8 cellular contexts compared by ENCODE assay signal in the genomic region with DNA sequence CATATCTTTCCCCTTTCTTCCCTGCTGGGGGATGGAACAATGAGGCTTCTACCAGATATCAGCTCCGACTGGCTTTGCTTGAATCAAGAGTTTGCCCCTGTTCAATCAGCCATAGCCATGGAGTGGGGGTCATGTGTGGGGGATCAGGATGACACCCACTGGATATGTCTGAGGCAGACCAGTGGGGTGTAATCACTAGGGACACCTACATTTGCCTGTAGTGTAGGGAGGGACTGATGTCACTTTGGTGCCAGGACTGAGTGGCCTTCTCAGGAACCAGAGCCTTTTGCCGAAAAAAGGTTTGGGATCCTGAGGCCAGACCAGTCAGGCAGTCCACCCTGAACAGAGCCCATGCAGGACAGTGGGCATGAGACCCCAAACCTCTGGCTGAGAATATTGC. TPM values are rescaled to one million over a fixed set of nuclear protein-coding genes. Genes with fewer than 3 reads are reported as not detected.
DNase-seq lines count a peak whose midpoint lies in the region; ATAC-seq, FAIRE-seq and TF ChIP-seq lines count a peak whose summit lies in the region.

No MANE protein-coding gene starts in this region.

- TF ChIP-seq CTCF in HEK293 (tag by site-specific recombination; IDR thresholded peaks at IDR 0.05) = no peak
- TF ChIP-seq CTCF in hepatocyte (IDR thresholded peaks at IDR 0.05; ENCODE audit: poor library complexity) = no peak
- no peak for TF ChIP-seq CTCF in omental fat pad (IDR thresholded peaks at IDR 0.05)

- no peaks in the 10 kb centered on the region for H3K9me3 ChIP-seq in HEK293 (ENCODE audit: control insufficient read depth, insufficient read depth, low read depth, low read length)
- no peaks in the 10 kb centered on the region for H3K9me3 ChIP-seq in hepatocyte (ENCODE audit: low read depth)
- no peaks in the 10 kb centered on the region for H3K9me3 ChIP-seq in small intestine (ENCODE audit: control insufficient read depth, low read depth)

- H3K9me2 ChIP-seq in hepatocyte (replicated peaks; ENCODE audit: insufficient read depth) = no peaks in the 10 kb centered on the region

- CTCF ChIA-PET in HEK293 (lab: Yijun Ruan, JAX) = interaction anchor here (1.2 to 3.1 kb wide), 2 partner anchors 8 to 49 kb away, joined by 3 to 21 read pairs; no protein-coding TSS in a partner anchor
- CTCF ChIA-PET in activated CD4-positive, alpha-beta memory T cell treated with anti-CD3 and anti-CD28 coated beads for 36 hours (lab: Charles Lee) = interaction anchor here (2.4 kb wide), 1 partner anchor 9 kb away, joined by 7 read pairs; no protein-coding TSS in a partner anchor

- H3K27ac Mint-ChIP-seq in activated CD4-positive, alpha-beta memory T cell treated with anti-CD3 and anti-CD28 coated beads for 36 hours = no peak overlapping the region

- H3K36me3 ChIP-seq in HEK293 (ENCODE audit: control insufficient read depth in 2 of 2, insufficient read depth in 1 of 2, low read length in 2 of 2) = peaks cover 7 to 21% of the 10 kb centered on the region in 2 experiments; a peak in 2 of 3 replicates
- H3K36me3 ChIP-seq in hepatocyte (replicated peaks; ENCODE audit: insufficient read depth, low read depth) = no peaks in the 10 kb centered on the region
- H3K36me3 ChIP-seq in small intestine (ENCODE audit: control insufficient read depth in 2 of 2, insufficient read depth in 2 of 2, low read length in 2 of 2) = peaks cover 0 to 6% of the 10 kb centered on the region in 2 donors

- no peaks in the 10 kb centered on the region for H3K27me3 Mint-ChIP-seq in activated CD4-positive, alpha-beta memory T cell treated with anti-CD3 and anti-CD28 coated beads for 36 hours

- H3K79me2 ChIP-seq in hepatocyte = peaks cover 37% of the 10 kb centered on the region

- 66% methylated on average over 2 of the region's 2 CpGs for WGBS in hepatocyte (ENCODE audit: low lambda C conversion rate, missing lambda C conversion rate)
- WGBS in small intestine, 3 donors = 51 to 77% (median 69%) methylated on average over 2 of the region's 2 CpGs

- no peak for DNase-seq in activated CD4-positive, alpha-beta memory T cell treated with anti-CD3 and anti-CD28 coated beads for 36 hours
- DNase-seq in hepatocyte (ENCODE audit: low spot score) (no peak), small intestine (no peak), NCI-H2029 (lab: John Stamatoyannopoulos, UW) (no peak), dedifferentiated amniotic fluid mesenchymal stem cell (ENCODE audit: extremely low spot score) (no peak), omental fat pad (ENCODE audit: low spot score) (no peak)

- H3K27ac ChIP-seq in HEK293 (ENCODE audit: extremely low read depth, low read depth, low read length) (peak overlapping the region; percentile 61; the same call in 1 of the 2 replicates), hepatocyte (peak overlapping the region; percentile 97), small intestine (ENCODE audit: low read depth in 1 of 2, low read length in 1 of 2) (no peak overlapping the region)

- H3K27me3 ChIP-seq in hepatocyte = no peaks in the 10 kb centered on the region
- no peaks in the 10 kb centered on the region for H3K27me3 ChIP-seq in small intestine (ENCODE audit: control insufficient read depth in 2 of 2, insufficient read depth in 2 of 2, low read length in 2 of 2)

- intact Hi-C loops in activated CD4-positive, alpha-beta memory T cell treated with anti-CD3 and anti-CD28 coated beads for 36 hours (cut with micrococcal nuclease) = no loop called here

- H3K9me3 Mint-ChIP-seq in activated CD4-positive, alpha-beta memory T cell treated with anti-CD3 and anti-CD28 coated beads for 36 hours = no peaks in the 10 kb centered on the region

- H3K4me2 ChIP-seq in hepatocyte = peak overlapping the region; percentile 97

- no peak for ATAC-seq in GM19035 (IDR thresholded peaks at IDR 0.05; ENCODE audit: unreplicated experiment)
- no peak for ATAC-seq in omental fat pad (ENCODE audit: low FRiP score)

- peaks cover 16% of the 10 kb centered on the region for H3K36me3 Mint-ChIP-seq in activated CD4-positive, alpha-beta memory T cell treated with anti-CD3 and anti-CD28 coated beads for 36 hours

- no peak overlapping the region for H2AFZ ChIP-seq in hepatocyte

- H3K4me1 Mint-ChIP-seq in activated CD4-positive, alpha-beta memory T cell treated with anti-CD3 and anti-CD28 coated beads for 36 hours (ENCODE audit: low read depth) = peaks cover 18% of the 10 kb centered on the region

- POLR2A ChIA-PET in HEK293 (lab: Yijun Ruan, JAX) = interaction anchor here (1.3 to 1.5 kb wide), 2 partner anchors 17 to 22 kb away, joined by 3 to 5 read pairs; no protein-coding TSS in a partner anchor
- POLR2A ChIA-PET in activated CD4-positive, alpha-beta memory T cell treated with anti-CD3 and anti-CD28 coated beads for 36 hours (lab: Charles Lee) = interaction anchor here (1.7 kb wide), 1 partner anchor 53 kb away, joined by 5 read pairs; no protein-coding TSS in a partner anchor

- H4K20me1 ChIP-seq in hepatocyte (ENCODE audit: insufficient read depth, poor library complexity, severe bottlenecking) = peaks cover 5% of the 10 kb centered on the region

- FAIRE-seq in small intestine (lab: Jason Lieb, UNC) = no peak

- peak overlapping the region; percentile 69; the same call in 1 of the 2 replicates for H3K4me3 ChIP-seq in HEK293 (ENCODE audit: low read depth, low read length)
- peak overlapping the region; percentile 96 for H3K4me3 ChIP-seq in hepatocyte
- H3K4me3 ChIP-seq in small intestine (ENCODE audit: low read depth in 1 of 2, low read length in 2 of 2) = peak overlapping the region; percentile 74 to 79

- H3K4me1 ChIP-seq in HEK293 (ENCODE audit: control insufficient read depth, insufficient read depth, low read length) (peaks cover 12% of the 10 kb centered on the region), hepatocyte (ENCODE audit: insufficient read depth) (peaks cover 13% of the 10 kb centered on the region), small intestine (ENCODE audit: control insufficient read depth in 2 of 2, insufficient read depth in 1 of 2, low read depth in 1 of 2, low read length in 1 of 2) (no peaks in the 10 kb centered on the region)

- peak overlapping the region; percentile 83 for H3K4me3 Mint-ChIP-seq in activated CD4-positive, alpha-beta memory T cell treated with anti-CD3 and anti-CD28 coated beads for 36 hours

TF ChIP-seq in HEK293, 187 proteins besides CTCF, POLR2A, EP300 and RAD21 (continues in another document):
- TF ChIP-seq ZNF561 (tag by site-specific recombination; IDR thresholded peaks at IDR 0.05; ENCODE audit: borderline replicate concordance) (no peak), ZBTB44 (tag by site-specific recombination; IDR thresholded peaks at IDR 0.05) (no peak), ZNF423 (tag by site-specific recombination; IDR thresholded peaks at IDR 0.05) (no peak), TRIM28 (IDR thresholded peaks at IDR 0.05; ENCODE audit: borderline replicate concordance, low read length) (no peak), EGR2 (tag by site-specific recombination; IDR thresholded peaks at IDR 0.05; ENCODE audit: low read depth) (peak; percentile 64; the same call in 1 of the 2 replicates), ZFHX2 (tag by site-specific recombination; conservative IDR thresholded peaks at IDR 0.05) (peak; percentile 60)
- TF ChIP-seq, protein P1, sequence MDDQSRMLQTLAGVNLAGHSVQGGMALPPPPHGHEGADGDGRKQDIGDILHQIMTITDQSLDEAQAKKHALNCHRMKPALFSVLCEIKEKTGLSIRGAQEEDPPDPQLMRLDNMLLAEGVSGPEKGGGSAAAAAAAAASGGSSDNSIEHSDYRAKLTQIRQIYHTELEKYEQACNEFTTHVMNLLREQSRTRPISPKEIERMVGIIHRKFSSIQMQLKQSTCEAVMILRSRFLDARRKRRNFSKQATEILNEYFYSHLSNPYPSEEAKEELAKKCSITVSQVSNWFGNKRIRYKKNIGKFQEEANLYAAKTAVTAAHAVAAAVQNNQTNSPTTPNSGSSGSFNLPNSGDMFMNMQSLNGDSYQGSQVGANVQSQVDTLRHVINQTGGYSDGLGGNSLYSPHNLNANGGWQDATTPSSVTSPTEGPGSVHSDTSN (CRISPR knock-in tag; IDR thresholded peaks at IDR 0.05) = no peak

RNA-seq across cellular contexts. Expression of gene ITPA, which starts 1.0 kb away (rescaled TPM):
- 10 to 100 TPM; 54.0 to 56.2 TPM for total RNA-seq in activated CD4-positive, alpha-beta memory T cell treated with anti-CD3 and anti-CD28 coated beads for 36 hours
- total RNA-seq in hepatocyte (27.8 and 33.5 TPM in 2 replicates), omental fat pad (10 to 100 TPM; 32.0 to 42.9 (median 35.7) TPM)
- polyA plus RNA-seq in hepatocyte (48.2 and 73.9 TPM in 2 replicates), small intestine (10 to 100 TPM; 67.6 to 97.0 (median 71.8) TPM)

RNA-seq across cellular contexts. Expression of gene DDRGK1, which starts 5.9 kb away (rescaled TPM):
- 10 to 100 TPM; 72.1 to 76.8 TPM for total RNA-seq in activated CD4-positive, alpha-beta memory T cell treated with anti-CD3 and anti-CD28 coated beads for 36 hours
- 92.9 and 95.2 TPM in 2 replicates for total RNA-seq in hepatocyte
- polyA plus RNA-seq in hepatocyte = 154 and 159 TPM in 2 replicates
- 10 to 100 TPM; 37.1 to 96.9 (median 55.1) TPM for polyA plus RNA-seq in small intestine
- total RNA-seq in omental fat pad = 10 to 100 TPM; 61.5 to 76.5 (median 68.2) TPM

RNA-seq across cellular contexts. Expression of gene SLC4A11, which starts 28.6 kb away (rescaled TPM):
- total RNA-seq in activated CD4-positive, alpha-beta memory T cell treated with anti-CD3 and anti-CD28 coated beads for 36 hours = 1 to 10 TPM in 1 of 2 experiments, under 1 TPM in 1; 0.87 to 1.1 TPM
- total RNA-seq in hepatocyte (0.28 and 0.37 TPM in 2 replicates), omental fat pad (1 to 10 TPM in 2 of 4 donors, under 1 TPM in 2; 0.74 to 1.7 (median 0.95) TPM)
- polyA plus RNA-seq in hepatocyte (1.3 and 2.3 TPM in 2 replicates), small intestine (under 1 TPM; 0.27 to 0.57 (median 0.45) TPM)

RNA-seq across cellular contexts. Expression of gene LZTS3, which starts 37.0 kb away (rescaled TPM):
- 1 to 10 TPM; 1.4 to 1.5 TPM for total RNA-seq in activated CD4-positive, alpha-beta memory T cell treated with anti-CD3 and anti-CD28 coated beads for 36 hours
- total RNA-seq in hepatocyte (36.4 and 38.1 TPM in 2 replicates), omental fat pad (1 to 10 TPM; 5.5 to 8.5 (median 8.0) TPM)
- polyA plus RNA-seq in hepatocyte (32.7 and 35.3 TPM in 2 replicates), small intestine (10 to 100 TPM in 1 of 3 donors, 1 to 10 TPM in 2; 7.3 to 19.9 (median 8.9) TPM)

RNA-seq across cellular contexts. Expression of gene FASTKD5, which starts 50.7 kb away (rescaled TPM):
- 10 to 100 TPM; 20.8 to 22.8 TPM for total RNA-seq in activated CD4-positive, alpha-beta memory T cell treated with anti-CD3 and anti-CD28 coated beads for 36 hours
- total RNA-seq in hepatocyte (25.2 and 27.8 TPM in 2 replicates), omental fat pad (10 to 100 TPM; 14.9 to 24.6 (median 17.0) TPM)
- polyA plus RNA-seq in hepatocyte (16.0 and 21.8 TPM in 2 replicates), small intestine (10 to 100 TPM; 11.3 to 13.7 (median 12.5) TPM)

Comparison
In these comparisons a context has a peak if more than half of its experiments do, and no peak if none do; other contexts are left out.
1. H3K27ac ChIP-seq: peak in HEK293 (single experiment) and hepatocyte (single experiment); none in small intestine (0 of 2).
2. Peak in every context shown above with its lines, with median percentiles within 50 percentile points of each other: H3K4me3 ChIP-seq.